ENCODE assay signal across 12 cellular contexts in genomic region chr19:58578430-58578925, GRCh38. TPM values are rescaled to one million over a fixed set of nuclear protein-coding genes. Genes with fewer than 3 reads are reported as not detected.
DNase-seq lines count a peak whose midpoint lies in the region; ATAC-seq, FAIRE-seq and TF ChIP-seq lines count a peak whose summit lies in the region.
"Had no signal": no experiment of that assay in that cellular context is flagged by ENCODE, and none has a peak within 500 bp of the region (broad histone marks: within the 10 kb centered on the region; RNA-seq: fewer than 3 reads in every experiment).

No MANE protein-coding gene starts in this region.

- TF ChIP-seq EP300 in GM12878 (IDR thresholded peaks at IDR 0.05; ENCODE audit: borderline replicate concordance in 1 of 2, control insufficient read depth in 1 of 2, low read depth in 2 of 2, low read length in 2 of 2) (0 out of 4 replicates have a peak, but pooled peaks of 1 of the 2 experiments have one; percentile 29), gastroesophageal sphincter (IDR thresholded peaks at IDR 0.05) (no peak)

- H3K4me3 Mint-ChIP-seq in activated naive CD4-positive, alpha-beta T cell treated with anti-CD3 and anti-CD28 coated beads for 36 hours: no peak overlapping the region

- DNase-seq in activated naive CD4-positive, alpha-beta T cell treated with anti-CD3 and anti-CD28 coated beads for 36 hours: peak; percentile 44
- DNase-seq in activated naive CD4-positive, alpha-beta T cell (lab: John Stamatoyannopoulos, UW): no peak
- DNase-seq in GM12878 (ENCODE audit: low read depth, low spot score) (no peak), GDM1 (lab: John Stamatoyannopoulos, UW) (no peak)
- peak; percentile 38 for DNase-seq in stimulated activated CD8-positive, alpha-beta memory T cell treated with anti-CD3 and anti-CD28 coated beads, Interleukin-4, amount 100 ng/mL, for 48 hours
- DNase-seq: DMS79; effector CD4-positive, alpha-beta T cell; foreskin fibroblast; NCI-H526 treated with DMSO at 0.1 percent for 48 hours had no signal

- 15% methylated on average over 6 of the region's 6 CpGs for WGBS in GM12878 (ENCODE audit: insufficient coverage, insufficient replicate concordance, low lambda C conversion rate, missing lambda C conversion rate)
- 72 to 100% methylated on average over 3 to 6 of the region's 6 CpGs for WGBS in gastroesophageal sphincter (ENCODE audit: low coverage in 1 of 2), 2 donors

- RAD21 ChIA-PET in GM12878 (lab: Charles Lee; ENCODE audit: unreplicated experiment): interaction anchor here (1.0 to 3.9 kb wide), 4 partner anchors 19 to 65 kb away, joined by 3 to 50 read pairs (median 10); partner anchors contain the start of genes CHMP2A and ZBTB45

- H4K20me1 ChIP-seq in GM12878 (ENCODE audit: control insufficient read depth, insufficient read depth): no peaks in the 10 kb centered on the region

- CTCF ChIA-PET in activated naive CD4-positive, alpha-beta T cell treated with anti-CD3 and anti-CD28 coated beads for 36 hours (lab: Charles Lee): interaction anchor here (0.6 to 2.4 kb wide), 5 partner anchors 24 to 100 kb away, joined by 3 to 10 read pairs (median 5); partner anchors contain the start of genes CHMP2A and ZBTB45
- CTCF ChIA-PET in HEK293 (lab: Yijun Ruan, JAX): no interaction called here
- CTCF ChIA-PET in GM12878 (lab: Yijun Ruan, JAX): interaction anchor here (1.0 to 4.7 kb wide), 6 partner anchors 19 to 65 kb away, joined by 3 to 67 read pairs (median 6); partner anchors contain the start of genes TRIM28 and ZBTB45

- ATAC-seq in GM12878: peak; percentile 6; the same call in 2 of the 3 replicates
- ATAC-seq in gastroesophageal sphincter: no peak
- no peak for ATAC-seq in HG02885 (IDR thresholded peaks at IDR 0.05; ENCODE audit: poor library complexity, unreplicated experiment)

- H3K4me3 ChIP-seq in HEK293 (ENCODE audit: low read depth, low read length) (no peak overlapping the region), GM12878 (peak overlapping the region; percentile 16; the same call in 1 of the 2 replicates), gastroesophageal sphincter (no peak overlapping the region)

- H3K4me1 ChIP-seq in HEK293 (ENCODE audit: control insufficient read depth, insufficient read depth, low read length): peaks cover 8% of the 10 kb centered on the region
- H3K4me1 ChIP-seq in GM12878 (ENCODE audit: control insufficient read depth, insufficient read depth, low read length): peaks cover 25% of the 10 kb centered on the region
- H3K4me1 ChIP-seq in gastroesophageal sphincter: peaks cover 0 to 70% (median 20%) of the 10 kb centered on the region in 3 donors

- H3K9ac ChIP-seq in GM12878 (ENCODE audit: control insufficient read depth, insufficient read depth, low read length): no peak overlapping the region

- peaks cover 10% of the 10 kb centered on the region for H3K36me3 Mint-ChIP-seq in activated naive CD4-positive, alpha-beta T cell treated with anti-CD3 and anti-CD28 coated beads for 36 hours (ENCODE audit: low read depth)

- no peaks in the 10 kb centered on the region for H3K9me3 ChIP-seq in HEK293 (ENCODE audit: control insufficient read depth, insufficient read depth, low read depth, low read length)
- H3K9me3 ChIP-seq in GM12878 (replicated peaks; ENCODE audit: control insufficient read depth, insufficient read depth, low read length): no peaks in the 10 kb centered on the region
- H3K9me3 ChIP-seq in gastroesophageal sphincter: no peaks in the 10 kb centered on the region

- no peak overlapping the region for H3K27ac ChIP-seq in HEK293 (ENCODE audit: extremely low read depth, low read depth, low read length)
- peak overlapping the region; percentile 20; the same call in 1 of the 2 replicates for H3K27ac ChIP-seq in GM12878 (ENCODE audit: control insufficient read depth, insufficient read depth)
- peak overlapping the region in 1 of 4 donors; percentile 16 for H3K27ac ChIP-seq in gastroesophageal sphincter

- SMC1A ChIA-PET in GM12878 (lab: Charles Lee; ENCODE audit: uncharacterized antibody, unreplicated experiment): interaction anchor here (1.5 to 4.5 kb wide), 3 partner anchors 24 to 65 kb away, joined by 4 to 43 read pairs (median 10); partner anchors contain the start of genes CHMP2A and ZBTB45

- TF ChIP-seq CTCF in HEK293 (tag by site-specific recombination; IDR thresholded peaks at IDR 0.05) (no peak), GM12878 (IDR thresholded peaks at IDR 0.05 in 2 of 3, conservative IDR thresholded peaks at IDR 0.05 in 1 of 3; ENCODE audit: control insufficient read depth in 2 of 3, extremely low read depth in 1 of 3, insufficient read depth in 1 of 3, low read depth in 3 of 3, low read length in 3 of 3) (no peak), gastroesophageal sphincter (IDR thresholded peaks at IDR 0.05) (no peak)

- peak overlapping the region; percentile 80 for H3K4me2 ChIP-seq in GM12878 (ENCODE audit: control insufficient read depth, insufficient read depth)

- no peaks in the 10 kb centered on the region for H3K27me3 ChIP-seq in GM12878 (replicated peaks in 1 of 2; ENCODE audit: control insufficient read depth in 2 of 2, insufficient read depth in 2 of 2, low read length in 1 of 2)
- no peaks in the 10 kb centered on the region for H3K27me3 ChIP-seq in gastroesophageal sphincter

- peaks cover 45% of the 10 kb centered on the region for H3K4me1 Mint-ChIP-seq in activated naive CD4-positive, alpha-beta T cell treated with anti-CD3 and anti-CD28 coated beads for 36 hours (ENCODE audit: low read depth)

- in situ Hi-C loops in GM12878 (cut with MboI): no loop called here

- H3K79me2 ChIP-seq in GM12878 (ENCODE audit: control insufficient read depth, insufficient read depth, low read length): peaks cover 8% of the 10 kb centered on the region

- FAIRE-seq in GM12878 (lab: Jason Lieb, UNC): no peak

- intact Hi-C loops in activated naive CD4-positive, alpha-beta T cell treated with anti-CD3 and anti-CD28 coated beads for 36 hours (cut with micrococcal nuclease): no loop called here
- intact Hi-C loops in GM12878 (cut with micrococcal nuclease; ENCODE audit: unreplicated experiment): no loop called here

- no peak for TF ChIP-seq POLR2A in GM12878 (IDR thresholded peaks at IDR 0.05; ENCODE audit: low read depth, low read length)
- TF ChIP-seq POLR2A in gastroesophageal sphincter (IDR thresholded peaks at IDR 0.05): no peak

- no peaks in the 10 kb centered on the region for H3K9me3 Mint-ChIP-seq in activated naive CD4-positive, alpha-beta T cell treated with anti-CD3 and anti-CD28 coated beads for 36 hours

- no peak for TF ChIP-seq RAD21 in GM12878 (IDR thresholded peaks at IDR 0.05; ENCODE audit: insufficient read depth, low read depth, low read length)

- no TSS peak for BruUV-seq in GM12878 (replicated peaks; lab: Mats Ljungman, UMichigan)

- no peak overlapping the region for H2AFZ ChIP-seq in GM12878 (ENCODE audit: control insufficient read depth, low read depth, low read length)

- H3K36me3 ChIP-seq in HEK293 (ENCODE audit: control insufficient read depth in 2 of 2, insufficient read depth in 1 of 2, low read length in 2 of 2) (peaks cover 0 to 25% of the 10 kb centered on the region in 2 experiments; a peak in 2 of 3 replicates), GM12878 (ENCODE audit: control insufficient read depth in 2 of 2, insufficient read depth in 2 of 2, low read length in 1 of 2) (peaks cover 0 to 4% of the 10 kb centered on the region in 2 experiments; a peak in 3 of 4 replicates), gastroesophageal sphincter (peaks cover 0 to 26% of the 10 kb centered on the region in 2 donors)

- peak overlapping the region; percentile 70 for H3K27ac Mint-ChIP-seq in activated naive CD4-positive, alpha-beta T cell treated with anti-CD3 and anti-CD28 coated beads for 36 hours

- no peaks in the 10 kb centered on the region for H3K27me3 Mint-ChIP-seq in activated naive CD4-positive, alpha-beta T cell treated with anti-CD3 and anti-CD28 coated beads for 36 hours (ENCODE audit: low read depth)

- POLR2A ChIA-PET in HEK293 (lab: Yijun Ruan, JAX): interaction anchor here (1.0 to 1.5 kb wide), 4 partner anchors 24 to 216 kb away, joined by 3 to 7 read pairs (median 4); partner anchors contain the start of genes CHMP2A, TRIM28, ZBTB45 and ZNF497
- POLR2A ChIA-PET in GM12878 (lab: Charles Lee): interaction anchor here (0.7 to 4.0 kb wide), 7 partner anchors 20 to 176 kb away, joined by 5 to 24 read pairs (median 8); partner anchors contain the start of genes CHMP2A, TRIM28, UBE2M and ZBTB45

RNA-seq across cellular contexts. Expression of gene MZF1, which starts 5.3 kb away (rescaled TPM):
- total RNA-seq in activated naive CD4-positive, alpha-beta T cell treated with anti-CD3 and anti-CD28 coated beads for 36 hours: 10 to 100 TPM; 13.3 to 13.4 TPM
- total RNA-seq in GM12878 (2013; cell fraction: nucleolus; rRNA removed): 64.7 and 67.2 TPM in 2 replicates
- 6.9 and 7.7 TPM in 2 replicates for total RNA-seq in GM12878 (2014; rRNA removed)
- total RNA-seq in GM12878 (2014; rRNA removed; fragmentation: Illumina TruSeq; extraction: Trizol): 3.3 and 3.6 TPM in 2 replicates
- total RNA-seq in GM12878 (2021): 9.1 and 12.4 TPM in 2 replicates
- 5.9 TPM for polyA plus RNA-seq in GM12878 (2011; ENCODE audit: low read depth)
- 7.4 and 9.3 TPM in 2 replicates for polyA plus RNA-seq in GM12878 (2011; rRNA removed)
- 8.4 and 16.1 TPM in 2 replicates for polyA plus RNA-seq in GM12878 (2011; cell fraction: cytosol; rRNA removed)
- polyA plus RNA-seq in GM12878 (2011; cell fraction: nucleus; rRNA removed): 104 and 129 TPM in 2 replicates
- polyA plus RNA-seq in GM12878 (2012): 12.4 and 12.7 TPM in 2 replicates
- 6.0 and 6.8 TPM in 2 replicates for polyA plus RNA-seq in GM12878 (2014; fragmentation: Illumina TruSeq; extraction: Trizol)
- under 1 TPM; 0.38 to 0.64 TPM for polyA plus RNA-seq in GM12878 (2014; fragmentation: Nextera tagmentation; extraction: Ambion mirVana)
- polyA plus RNA-seq in GM12878 (2014; rRNA removed): 14.7 and 16.6 TPM in 2 replicates
- 1 to 10 TPM; 6.8 to 7.6 TPM for polyA plus RNA-seq in GM12878 (2016; fragmentation: Nextera tagmentation; extraction: Ambion mirVana)
- 7.3 and 13.7 TPM in 2 replicates for polyA minus RNA-seq in GM12878 (2011; rRNA and poly(A)+ RNA removed)
- 4.4 and 5.0 TPM in 2 replicates for polyA minus RNA-seq in GM12878 (2011; cell fraction: cytosol; rRNA and poly(A)+ RNA removed)
- polyA minus RNA-seq in GM12878 (2011; cell fraction: nucleus; rRNA and poly(A)+ RNA removed): 13.8 and 25.1 TPM in 2 replicates
- 10 to 100 TPM; 13.4 to 43.7 (median 22.4) TPM for total RNA-seq in gastroesophageal sphincter

RNA-seq across cellular contexts. Expression of gene UBE2M, which starts 20.1 kb away (rescaled TPM):
- 10 to 100 TPM; 91.4 to 93.6 TPM for total RNA-seq in activated naive CD4-positive, alpha-beta T cell treated with anti-CD3 and anti-CD28 coated beads for 36 hours
- total RNA-seq in GM12878 (2013; cell fraction: nucleolus; rRNA removed): 10.2 and 13.8 TPM in 2 replicates
- total RNA-seq in GM12878 (2014; rRNA removed) (68.6 and 95.2 TPM in 2 replicates), GM12878 (2014; rRNA removed; fragmentation: Illumina TruSeq; extraction: Trizol) (61.7 and 66.8 TPM in 2 replicates), GM12878 (2021) (100 and 105 TPM in 2 replicates), gastroesophageal sphincter (10 to 100 TPM; 28.1 to 43.6 (median 37.8) TPM)
- 73.3 TPM for polyA plus RNA-seq in GM12878 (2011; ENCODE audit: low read depth)
- polyA plus RNA-seq in GM12878 (2011; rRNA removed) (55.6 and 92.7 TPM in 2 replicates), GM12878 (2014; fragmentation: Illumina TruSeq; extraction: Trizol) (105 and 127 TPM in 2 replicates), GM12878 (2014; fragmentation: Nextera tagmentation; extraction: Ambion mirVana) (1 to 10 TPM; 1.4 to 1.7 TPM), GM12878 (2014; rRNA removed) (81.0 and 87.0 TPM in 2 replicates), GM12878 (2016; fragmentation: Nextera tagmentation; extraction: Ambion mirVana) (10 to 100 TPM in 1 of 2 experiments, 1 to 10 TPM in 1; 9.6 to 11.3 TPM)
- polyA plus RNA-seq in GM12878 (2011; cell fraction: cytosol; rRNA removed): 70.2 and 75.4 TPM in 2 replicates
- polyA plus RNA-seq in GM12878 (2011; cell fraction: nucleus; rRNA removed): 82.4 and 83.2 TPM in 2 replicates
- polyA plus RNA-seq in GM12878 (2012): 67.6 and 88.6 TPM in 2 replicates
- polyA minus RNA-seq in GM12878 (2011; rRNA and poly(A)+ RNA removed): 66.9 and 72.9 TPM in 2 replicates
- 25.3 and 33.7 TPM in 2 replicates for polyA minus RNA-seq in GM12878 (2011; cell fraction: cytosol; rRNA and poly(A)+ RNA removed)
- polyA minus RNA-seq in GM12878 (2011; cell fraction: nucleus; rRNA and poly(A)+ RNA removed): 17.0 and 18.6 TPM in 2 replicates

RNA-seq across cellular contexts. Expression of gene CHMP2A, which starts 23.6 kb away (rescaled TPM):
- 100 to 1,000 TPM; 109 to 111 TPM for total RNA-seq in activated naive CD4-positive, alpha-beta T cell treated with anti-CD3 and anti-CD28 coated beads for 36 hours
- total RNA-seq in GM12878 (2013; cell fraction: nucleolus; rRNA removed): 14.9 and 17.2 TPM in 2 replicates
- total RNA-seq in GM12878 (2014; rRNA removed) (89.3 and 92.8 TPM in 2 replicates), GM12878 (2014; rRNA removed; fragmentation: Illumina TruSeq; extraction: Trizol) (89.3 and 95.0 TPM in 2 replicates), GM12878 (2021) (98.5 and 105 TPM in 2 replicates), gastroesophageal sphincter (100 to 1,000 TPM in 3 of 4 donors, 10 to 100 TPM in 1; 100.0 to 155 (median 126) TPM)
- polyA plus RNA-seq in GM12878 (2011; ENCODE audit: low read depth): 83.1 TPM
- polyA plus RNA-seq in GM12878 (2011; rRNA removed) (92.3 and 102 TPM in 2 replicates), GM12878 (2014; fragmentation: Illumina TruSeq; extraction: Trizol) (85.9 and 117 TPM in 2 replicates), GM12878 (2014; fragmentation: Nextera tagmentation; extraction: Ambion mirVana) (100 to 1,000 TPM in 1 of 2 experiments, 10 to 100 TPM in 1; 69.5 to 117 TPM), GM12878 (2014; rRNA removed) (168 and 172 TPM in 2 replicates), GM12878 (2016; fragmentation: Nextera tagmentation; extraction: Ambion mirVana) (100 to 1,000 TPM; 136 to 147 TPM)
- 130 and 146 TPM in 2 replicates for polyA plus RNA-seq in GM12878 (2011; cell fraction: cytosol; rRNA removed)
- 107 and 114 TPM in 2 replicates for polyA plus RNA-seq in GM12878 (2011; cell fraction: nucleus; rRNA removed)
- polyA plus RNA-seq in GM12878 (2012): 117 and 138 TPM in 2 replicates
- polyA minus RNA-seq in GM12878 (2011; rRNA and poly(A)+ RNA removed): 101 and 130 TPM in 2 replicates
- 36.1 and 36.4 TPM in 2 replicates for polyA minus RNA-seq in GM12878 (2011; cell fraction: cytosol; rRNA and poly(A)+ RNA removed)
- polyA minus RNA-seq in GM12878 (2011; cell fraction: nucleus; rRNA and poly(A)+ RNA removed): 20.6 and 31.1 TPM in 2 replicates

RNA-seq across cellular contexts. Expression of gene TRIM28, which starts 34.6 kb away (rescaled TPM):
- total RNA-seq in activated naive CD4-positive, alpha-beta T cell treated with anti-CD3 and anti-CD28 coated beads for 36 hours: 100 to 1,000 TPM; 475 to 483 TPM
- 166 and 167 TPM in 2 replicates for total RNA-seq in GM12878 (2013; cell fraction: nucleolus; rRNA removed)
- 569 and 650 TPM in 2 replicates for total RNA-seq in GM12878 (2014; rRNA removed)
- total RNA-seq in GM12878 (2014; rRNA removed; fragmentation: Illumina TruSeq; extraction: Trizol): 256 and 311 TPM in 2 replicates
- 492 and 503 TPM in 2 replicates for total RNA-seq in GM12878 (2021)
- polyA plus RNA-seq in GM12878 (2011; ENCODE audit: low read depth): 313 TPM
- 167 and 420 TPM in 2 replicates for polyA plus RNA-seq in GM12878 (2011; rRNA removed)
- 459 and 854 TPM in 2 replicates for polyA plus RNA-seq in GM12878 (2011; cell fraction: cytosol; rRNA removed)
- 1,223 and 1,590 TPM in 2 replicates for polyA plus RNA-seq in GM12878 (2011; cell fraction: nucleus; rRNA removed)
- 410 and 474 TPM in 2 replicates for polyA plus RNA-seq in GM12878 (2012)
- 147 and 280 TPM in 2 replicates for polyA plus RNA-seq in GM12878 (2014; fragmentation: Illumina TruSeq; extraction: Trizol)
- 10 to 100 TPM in 1 of 2 experiments, 1 to 10 TPM in 1; 5.0 to 32.5 TPM for polyA plus RNA-seq in GM12878 (2014; fragmentation: Nextera tagmentation; extraction: Ambion mirVana)
- polyA plus RNA-seq in GM12878 (2014; rRNA removed): 363 and 502 TPM in 2 replicates
- 10 to 100 TPM; 82.9 to 91.1 TPM for polyA plus RNA-seq in GM12878 (2016; fragmentation: Nextera tagmentation; extraction: Ambion mirVana)
- polyA minus RNA-seq in GM12878 (2011; rRNA and poly(A)+ RNA removed): 1,048 and 1,483 TPM in 2 replicates
- polyA minus RNA-seq in GM12878 (2011; cell fraction: cytosol; rRNA and poly(A)+ RNA removed): 474 and 545 TPM in 2 replicates
- polyA minus RNA-seq in GM12878 (2011; cell fraction: nucleus; rRNA and poly(A)+ RNA removed): 282 and 438 TPM in 2 replicates
- total RNA-seq in gastroesophageal sphincter: 100 to 1,000 TPM; 171 to 274 (median 196) TPM

RNA-seq across cellular contexts. Expression of gene ZBTB45, which starts 58.9 kb away (rescaled TPM):
- total RNA-seq in activated naive CD4-positive, alpha-beta T cell treated with anti-CD3 and anti-CD28 coated beads for 36 hours: 1 to 10 TPM; 5.5 to 6.0 TPM
- total RNA-seq in GM12878 (2013; cell fraction: nucleolus; rRNA removed): 15.6 and 15.7 TPM in 2 replicates
- total RNA-seq in GM12878 (2014; rRNA removed) (4.5 and 6.1 TPM in 2 replicates), GM12878 (2014; rRNA removed; fragmentation: Illumina TruSeq; extraction: Trizol) (1.2 and 1.7 TPM in 2 replicates), GM12878 (2021) (12.7 and 17.2 TPM in 2 replicates), gastroesophageal sphincter (10 to 100 TPM in 3 of 4 donors, 1 to 10 TPM in 1; 9.8 to 14.0 (median 13.4) TPM)
- polyA plus RNA-seq in GM12878 (2011; ENCODE audit: low read depth): 1.9 TPM
- polyA plus RNA-seq in GM12878 (2011; rRNA removed) (0.72 and 2.4 TPM in 2 replicates), GM12878 (2014; fragmentation: Illumina TruSeq; extraction: Trizol) (0.13 and 1.2 TPM in 2 replicates), GM12878 (2014; fragmentation: Nextera tagmentation; extraction: Ambion mirVana) (under 1 TPM; 0.29 to 0.33 TPM), GM12878 (2014; rRNA removed) (7.7 and 8.0 TPM in 2 replicates), GM12878 (2016; fragmentation: Nextera tagmentation; extraction: Ambion mirVana) (10 to 100 TPM; 13.9 to 14.3 TPM)
- polyA plus RNA-seq in GM12878 (2011; cell fraction: cytosol; rRNA removed): 4.0 and 5.1 TPM in 2 replicates
- polyA plus RNA-seq in GM12878 (2011; cell fraction: nucleus; rRNA removed): 8.5 and 13.4 TPM in 2 replicates
- polyA plus RNA-seq in GM12878 (2012): 10.1 TPM in 2 replicates
- 1.8 and 5.1 TPM in 2 replicates for polyA minus RNA-seq in GM12878 (2011; rRNA and poly(A)+ RNA removed)
- polyA minus RNA-seq in GM12878 (2011; cell fraction: cytosol; rRNA and poly(A)+ RNA removed): 3.8 and 4.0 TPM in 2 replicates
- polyA minus RNA-seq in GM12878 (2011; cell fraction: nucleus; rRNA and poly(A)+ RNA removed): 7.6 and 15.4 TPM in 2 replicates

Comparison
In these comparisons a context has a peak if more than half of its experiments do, and no peak if none do; other contexts are left out.
1. DNase-seq: peak in activated naive CD4-positive, alpha-beta T cell treated with anti-CD3 and anti-CD28 coated beads for 36 hours (single experiment) and stimulated activated CD8-positive, alpha-beta memory T cell treated with anti-CD3 and anti-CD28 coated beads, Interleukin-4, amount 100 ng/mL, for 48 hours (single experiment); none in activated naive CD4-positive, alpha-beta T cell (0 of 4), GM12878 (single experiment) and GDM1 (single experiment).